1 cellular context compared by ENCODE assay signal in genomic region chr14:92469515-92469914, GRCh38.
TF ChIP-seq lines count a peak whose summit lies in the region.

No MANE protein-coding gene starts in this region.

TF ChIP-seq in HCT116, 20 proteins besides CTCF, POLR2A, EP300 and RAD21:
- no peak for TF ChIP-seq REST (IDR thresholded peaks at IDR 0.05; ENCODE audit: low read depth)
- TF ChIP-seq EZH2phosphoT487 (IDR thresholded peaks at IDR 0.05; ENCODE audit: borderline replicate concordance), result no peak
- TF ChIP-seq YY1 (IDR thresholded peaks at IDR 0.05; ENCODE audit: extremely low read depth, insufficient replicate concordance, low read depth, low read length), result no peak
- no peak for TF ChIP-seq FOSL1 (IDR thresholded peaks at IDR 0.05; ENCODE audit: low read depth)
- no peak for TF ChIP-seq POLR2AphosphoS5 (IDR thresholded peaks at IDR 0.05; ENCODE audit: low read depth, low read length)
- TF ChIP-seq TCF7L2 (IDR thresholded peaks at IDR 0.05; ENCODE audit: borderline replicate concordance, extremely low read depth, insufficient read depth, insufficient read length), result no peak
- TF ChIP-seq EZH2 (IDR thresholded peaks at IDR 0.05), result no peak
- TF ChIP-seq CEBPB (IDR thresholded peaks at IDR 0.05; ENCODE audit: low read depth), result no peak
- no peak for TF ChIP-seq CBX3 (IDR thresholded peaks at IDR 0.05; ENCODE audit: low read depth)
- TF ChIP-seq SP1 (IDR thresholded peaks at IDR 0.05; ENCODE audit: low read depth), result no peak
- no peak for TF ChIP-seq SIN3A (IDR thresholded peaks at IDR 0.05; ENCODE audit: low read depth)
- TF ChIP-seq ZBTB33 (IDR thresholded peaks at IDR 0.05; ENCODE audit: extremely low read depth, insufficient replicate concordance, low read length), result no peak
- TF ChIP-seq ZNF274 (IDR thresholded peaks at IDR 0.05; ENCODE audit: low read depth, low read length), result no peak
- no peak for TF ChIP-seq MAX (IDR thresholded peaks at IDR 0.05)
- no peak for TF ChIP-seq ZFX (IDR thresholded peaks at IDR 0.05)
- TF ChIP-seq JUND (IDR thresholded peaks at IDR 0.05), result no peak
- TF ChIP-seq ATF3 (IDR thresholded peaks at IDR 0.05), result no peak
- no peak for TF ChIP-seq EGR1 (IDR thresholded peaks at IDR 0.05; ENCODE audit: low read depth)
- TF ChIP-seq SRF (IDR thresholded peaks at IDR 0.05; ENCODE audit: low read depth), result no peak
- no peak for TF ChIP-seq ELF1 (IDR thresholded peaks at IDR 0.05; ENCODE audit: borderline replicate concordance, low read depth)
TF ChIP-seq in HCT116: peak in this region for 0.
